9 cellular contexts compared by ENCODE assay signal in genomic region chr2:199739413-199740110, GRCh38.
DNase-seq lines count a peak whose midpoint lies in the region; ATAC-seq and TF ChIP-seq lines count a peak whose summit lies in the region.
"Had no signal": no experiment of that assay in that cellular context is flagged by ENCODE, and none has a peak within 500 bp of the region (broad histone marks: within the 10 kb centered on the region; RNA-seq: fewer than 3 reads in every experiment).

No MANE protein-coding gene starts in this region.

- peak overlapping the region in 1 of 8 donors; percentile 25 for H3K4me3 Mint-ChIP-seq in CD4-positive, alpha-beta memory T cell
- H3K4me3 Mint-ChIP-seq: activated naive CD4-positive, alpha-beta T cell treated with anti-CD3 and anti-CD28 coated beads, Interleukin-2, amount 50 U/mL, for 24 hours had no signal

- peaks cover 8% of the 10 kb centered on the region for H3K4me1 ChIP-seq in CD4-positive, alpha-beta memory T cell (ENCODE audit: insufficient read depth, low read length)

- peak overlapping the region in 1 of 7 donors; percentile 57 for H3K27ac Mint-ChIP-seq in CD4-positive, alpha-beta memory T cell
- H3K27ac Mint-ChIP-seq: activated naive CD4-positive, alpha-beta T cell treated with anti-CD3 and anti-CD28 coated beads, Interleukin-2, amount 50 U/mL, for 24 hours had no signal

- TF ChIP-seq CTCF in GM20000 (IDR thresholded peaks at IDR 0.05; ENCODE audit: extremely low read depth, missing control alignments): peak; percentile 87

- CTCF ChIA-PET in CD4-positive, alpha-beta memory T cell (lab: Charles Lee; ENCODE audit: partially characterized antibody): interaction anchor here (0.7 to 9.5 kb wide), 13 partner anchors 8 to 1426 kb away, joined by 3 to 89 read pairs (median 5); no protein-coding TSS in a partner anchor

- POLR2A ChIA-PET in CD4-positive, alpha-beta memory T cell (lab: Charles Lee; ENCODE audit: partially characterized antibody): no interaction called here

- no peak overlapping the region for H3K27ac ChIP-seq in CD4-positive, alpha-beta memory T cell (ENCODE audit: low read depth, low read length)

- H3K9me3 Mint-ChIP-seq in CD4-positive, alpha-beta memory T cell: no peaks in the 10 kb centered on the region
- H3K9me3 Mint-ChIP-seq: activated naive CD4-positive, alpha-beta T cell treated with anti-CD3 and anti-CD28 coated beads, Interleukin-2, amount 50 U/mL, for 24 hours had no signal

- H3K36me3 Mint-ChIP-seq in CD4-positive, alpha-beta memory T cell: no peaks in the 10 kb centered on the region
- H3K36me3 Mint-ChIP-seq: activated naive CD4-positive, alpha-beta T cell treated with anti-CD3 and anti-CD28 coated beads, Interleukin-2, amount 50 U/mL, for 24 hours had no signal

- ATAC-seq in HG03280 (IDR thresholded peaks at IDR 0.05; ENCODE audit: unreplicated experiment): no peak

- H3K36me3 ChIP-seq in CD4-positive, alpha-beta memory T cell (ENCODE audit: insufficient read depth, low read length): no peaks in the 10 kb centered on the region

- intact Hi-C loops in CD4-positive, alpha-beta memory T cell (cut with micrococcal nuclease): loop anchor here (1.0 kb wide), 1 partner anchor 1425 kb away; no protein-coding TSS in a partner anchor

- H3K4me3 ChIP-seq in CD4-positive, alpha-beta memory T cell (ENCODE audit: low read length in 2 of 2): no peak overlapping the region

- no peaks in the 10 kb centered on the region for H3K9me3 ChIP-seq in CD4-positive, alpha-beta memory T cell (ENCODE audit: control insufficient read depth in 1 of 2, low read length in 2 of 2)

- H3K27me3 ChIP-seq in CD4-positive, alpha-beta memory T cell (ENCODE audit: insufficient read depth, low read length): peaks cover 8% of the 10 kb centered on the region

- H3K4me1 Mint-ChIP-seq in CD4-positive, alpha-beta memory T cell: peaks cover 3 to 7% (median 5%) of the 10 kb centered on the region in 4 donors

- DNase-seq in CD4-positive, alpha-beta memory T cell: peak; percentile 24 to 57 (median 26)
- DNase-seq in GM20000 (ENCODE audit: low spot score) (peak; percentile 44), NCI-H1105 (lab: John Stamatoyannopoulos, UW) (peak; percentile 37), cerebellar cortex (ENCODE audit: low spot score) (peak; percentile 45), left kidney (ENCODE audit: low read depth, low spot score) (peak; percentile 82)
- peak; percentile 7 to 58 (median 35) for DNase-seq in activated CD4-positive, CD25-positive, alpha-beta regulatory T cell (lab: John Stamatoyannopoulos, UW)
- DNase-seq in stimulated activated CD4-positive, alpha-beta T cell treated with anti-CD3 and anti-CD28 coated beads, Interleukin-4, amount 100 ng/mL, for 1 hour: peak; percentile 63

- H3K27me3 Mint-ChIP-seq in CD4-positive, alpha-beta memory T cell: peaks cover 10 to 14% of the 10 kb centered on the region in 2 donors

Comparison
In these comparisons a context has a peak if more than half of its experiments do, and no peak if none do; other contexts are left out.
1. DNase-seq: peak in every context shown above with its lines; median percentile 82 in left kidney; 63 in stimulated activated CD4-positive, alpha-beta T cell treated with anti-CD3 and anti-CD28 coated beads, Interleukin-4, amount 100 ng/mL, for 1 hour; 45 in cerebellar cortex; 44 in GM20000; 37 in NCI-H1105; 35 in activated CD4-positive, CD25-positive, alpha-beta regulatory T cell; 26 in CD4-positive, alpha-beta memory T cell.